ENCODE assay signal across 21 cellular contexts in genomic region chr13:40082644-40083043, GRCh38.
A peak's percentile ranks its signal among the peaks of the same experiment; 100 is the strongest.
DNase-seq lines count a peak whose midpoint lies in the region; ATAC-seq, FAIRE-seq and TF ChIP-seq lines count a peak whose summit lies in the region.
"Had no signal": no experiment of that assay in that cellular context is flagged by ENCODE, and none has a peak within 500 bp of the region (broad histone marks: within the 10 kb centered on the region; RNA-seq: fewer than 3 reads in every experiment).

No MANE protein-coding gene starts in this region.

- TF ChIP-seq CTCF in endothelial cell of umbilical vein (IDR thresholded peaks at IDR 0.05; ENCODE audit: extremely low read depth in 1 of 2, insufficient read depth in 1 of 2, low read depth in 1 of 2, low read length in 2 of 2) = peak; percentile 30 to 62

- no peaks in the 10 kb centered on the region for H3K9me3 ChIP-seq in endothelial cell of umbilical vein (replicated peaks; ENCODE audit: control insufficient read depth, insufficient read depth, low read length)
- peaks cover under 1% of the 10 kb centered on the region for H3K9me3 ChIP-seq in aorta (ENCODE audit: control insufficient read depth, low read length)

- FAIRE-seq in endothelial cell of umbilical vein (lab: Jason Lieb, UNC) = peak; percentile 92
- FAIRE-seq: A204.1, GM12892 had no signal

- POLR2A ChIA-PET in endothelial cell of umbilical vein (lab: Charles Lee) = no interaction called here

- no peak for TF ChIP-seq POLR2A in endothelial cell of umbilical vein (IDR thresholded peaks at IDR 0.05; ENCODE audit: low read depth, low read length)

- dilution Hi-C loops in endothelial cell of umbilical vein (cut with MboI; ENCODE audit: extremely low pct_ligation_motif_present, low sequenced_read_pairs) = no loop called here

- H3K27ac ChIP-seq in endothelial cell of umbilical vein (ENCODE audit: insufficient read depth, low read depth, low read length) (peak overlapping the region; percentile 71), aorta (ENCODE audit: low read depth in 1 of 2, low read length in 2 of 2) (no peak overlapping the region)

- 44 to 45% methylated on average over 8 of the region's 8 CpGs for WGBS in aorta, 2 donors

- H3K27ac Mint-ChIP-seq in activated CD4-positive, alpha-beta T cell treated with anti-CD3 and anti-CD28 coated beads, Interleukin-2, amount 10 ng/mL, durations not matched to agents 24 days and 14 days = no peak overlapping the region
- H3K27ac Mint-ChIP-seq: activated CD4-positive, alpha-beta T cell treated with anti-CD3 and anti-CD28 coated beads for 36 hours; activated naive CD8-positive, alpha-beta T cell treated with anti-CD3 and anti-CD28 coated beads for 36 hours; T-cell had no signal

- peak overlapping the region; percentile 24 for H3K9ac ChIP-seq in endothelial cell of umbilical vein (replicated peaks; ENCODE audit: extremely low read depth, insufficient read depth, low read length)

- H3K4me1 ChIP-seq in endothelial cell of umbilical vein (ENCODE audit: control insufficient read depth, extremely low read depth, insufficient read depth, low read length) (peaks cover 11% of the 10 kb centered on the region), aorta (ENCODE audit: control insufficient read depth in 1 of 2, insufficient read depth in 2 of 2, low read length in 2 of 2) (no peaks in the 10 kb centered on the region)

- H3K4me3 Mint-ChIP-seq in activated CD4-positive, alpha-beta T cell treated with anti-CD3 and anti-CD28 coated beads, Interleukin-2, amount 10 ng/mL, durations not matched to agents 24 days and 14 days = no peak overlapping the region
- H3K4me3 Mint-ChIP-seq: activated CD4-positive, alpha-beta T cell treated with anti-CD3 and anti-CD28 coated beads for 36 hours; activated naive CD8-positive, alpha-beta T cell treated with anti-CD3 and anti-CD28 coated beads for 36 hours; neural crest cell; T-cell had no signal

- H3K27me3 ChIP-seq in endothelial cell of umbilical vein (ENCODE audit: control insufficient read depth in 2 of 2, insufficient read depth in 2 of 2, low read length in 2 of 2) (no peaks in the 10 kb centered on the region), aorta (ENCODE audit: control insufficient read depth in 1 of 2, insufficient read depth in 2 of 2, low read length in 1 of 2) (no peaks in the 10 kb centered on the region)

- DNase-seq in left cardiac atrium = peak; percentile 51
- no peak for DNase-seq in Right ventricle myocardium superior
- peak; percentile 99 for DNase-seq in endothelial cell of umbilical vein (ENCODE audit: low read depth, low spot score)
- DNase-seq in lung microvascular endothelial cell (ENCODE audit: low read depth in 2 of 2) = peak; percentile 99
- DNase-seq in aorta = peak in 1 of 2 donors; percentile 53
- no peak for DNase-seq in activated CD4-positive, alpha-beta T cell treated with anti-CD3 and anti-CD28 coated beads, Interleukin-2, amount 10 ng/mL, durations not matched to agents 24 days and 14 days
- DNase-seq in activated naive CD4-positive, alpha-beta T cell treated with Interleukin-2 at 50 U/mL for 16 hours = no peak
- no peak for DNase-seq in NCI-H128 (lab: John Stamatoyannopoulos, UW; ENCODE audit: unreplicated experiment)
- DNase-seq: activated CD4-positive, alpha-beta T cell treated with anti-CD3 and anti-CD28 coated beads for 36 hours; activated naive CD8-positive, alpha-beta T cell treated with anti-CD3 and anti-CD28 coated beads for 36 hours; caudate nucleus; COR-L47; DND-41; NCI-H748 treated with DMSO at 0.1 percent for 48 hours; OCI-M1; SHP77; stimulated activated CD8-positive, alpha-beta memory T cell treated with anti-CD3 and anti-CD28 coated beads, Interleukin-4, amount 100 ng/mL, for 48 hours; T-cell had no signal

- no peaks in the 10 kb centered on the region for H4K20me1 ChIP-seq in endothelial cell of umbilical vein (replicated peaks; ENCODE audit: control insufficient read depth, extremely low read depth, insufficient read depth, low read length)

- H3K4me2 ChIP-seq in endothelial cell of umbilical vein (ENCODE audit: insufficient read depth, low read length) = no peak overlapping the region

- intact Hi-C loops in left cardiac atrium (cut with DNase I) = no loop called here
- intact Hi-C loops in Right ventricle myocardium superior (cut with DNase I) = no loop called here
- intact Hi-C loops in endothelial cell of umbilical vein (cut with micrococcal nuclease) = loop anchor here (1.0 to 5.0 kb wide), 12 partner anchors 34 to 600 kb away; partner anchors contain the start of gene FOXO1
- intact Hi-C loops in aorta (cut with DNase I) = no loop called here
- intact Hi-C loops in activated CD4-positive, alpha-beta T cell treated with anti-CD3 and anti-CD28 coated beads, Interleukin-2, amount 10 ng/mL, durations not matched to agents 24 days and 14 days (cut with micrococcal nuclease) = no loop called here

- H3K27me3 Mint-ChIP-seq in activated CD4-positive, alpha-beta T cell treated with anti-CD3 and anti-CD28 coated beads, Interleukin-2, amount 10 ng/mL, durations not matched to agents 24 days and 14 days = no peaks in the 10 kb centered on the region
- H3K27me3 Mint-ChIP-seq: activated CD4-positive, alpha-beta T cell treated with anti-CD3 and anti-CD28 coated beads for 36 hours; activated naive CD8-positive, alpha-beta T cell treated with anti-CD3 and anti-CD28 coated beads for 36 hours; T-cell had no signal

- no peaks in the 10 kb centered on the region for H3K9me1 ChIP-seq in endothelial cell of umbilical vein (replicated peaks; ENCODE audit: control insufficient read depth, extremely low read depth, insufficient read depth, low read length)

- H3K79me2 ChIP-seq in endothelial cell of umbilical vein (ENCODE audit: control insufficient read depth, insufficient read depth, low read length) = no peaks in the 10 kb centered on the region

- H3K4me3 ChIP-seq in endothelial cell of umbilical vein (replicated peaks in 1 of 3; ENCODE audit: insufficient read depth in 1 of 3, low read depth in 1 of 3, low read length in 3 of 3) = no peak overlapping the region
- no peak overlapping the region for H3K4me3 ChIP-seq in aorta (ENCODE audit: low read length in 2 of 2)

- no peaks in the 10 kb centered on the region for H3K36me3 Mint-ChIP-seq in activated CD4-positive, alpha-beta T cell treated with anti-CD3 and anti-CD28 coated beads, Interleukin-2, amount 10 ng/mL, durations not matched to agents 24 days and 14 days (ENCODE audit: low read depth)
- H3K36me3 Mint-ChIP-seq: T-cell had no signal

- H2AFZ ChIP-seq in endothelial cell of umbilical vein (ENCODE audit: low read depth, low read length) = peak overlapping the region; percentile 32

- peaks cover 5% of the 10 kb centered on the region for H3K4me1 Mint-ChIP-seq in activated CD4-positive, alpha-beta T cell treated with anti-CD3 and anti-CD28 coated beads, Interleukin-2, amount 10 ng/mL, durations not matched to agents 24 days and 14 days

- peaks cover 14% of the 10 kb centered on the region for H3K9me3 Mint-ChIP-seq in activated CD4-positive, alpha-beta T cell treated with anti-CD3 and anti-CD28 coated beads, Interleukin-2, amount 10 ng/mL, durations not matched to agents 24 days and 14 days
- H3K9me3 Mint-ChIP-seq: activated naive CD8-positive, alpha-beta T cell treated with anti-CD3 and anti-CD28 coated beads for 36 hours; T-cell had no signal

- no peaks in the 10 kb centered on the region for H3K36me3 ChIP-seq in endothelial cell of umbilical vein (ENCODE audit: control insufficient read depth in 2 of 2, extremely low read depth in 1 of 2, insufficient read depth in 2 of 2, low read length in 2 of 2)
- no peaks in the 10 kb centered on the region for H3K36me3 ChIP-seq in aorta (ENCODE audit: control insufficient read depth in 1 of 2, insufficient read depth in 2 of 2, low read length in 1 of 2)

- ATAC-seq in left cardiac atrium = peak; percentile 77 to 87
- no peak for ATAC-seq in Right ventricle myocardium superior (ENCODE audit: poor library complexity)
- peak; percentile 61 for ATAC-seq in aorta (ENCODE audit: low FRiP score)
- ATAC-seq: activated CD4-positive, alpha-beta T cell treated with anti-CD3 and anti-CD28 coated beads for 36 hours; T-cell had no signal

- BruUV-seq in endothelial cell of umbilical vein (replicated peaks; lab: Mats Ljungman, UMichigan) = no TSS peak

- CTCF ChIA-PET in endothelial cell of umbilical vein (lab: Charles Lee) = no interaction called here

TF ChIP-seq in endothelial cell of umbilical vein, 7 proteins besides CTCF, POLR2A, EP300 and RAD21:
- no peak for TF ChIP-seq GATA2 (IDR thresholded peaks at IDR 0.05; ENCODE audit: insufficient read depth, insufficient read length, low read depth, low read length)
- TF ChIP-seq JUN (IDR thresholded peaks at IDR 0.05; ENCODE audit: borderline replicate concordance, insufficient read depth, insufficient read length, low read depth) = peak; percentile 44
- TF ChIP-seq, protein P1, sequence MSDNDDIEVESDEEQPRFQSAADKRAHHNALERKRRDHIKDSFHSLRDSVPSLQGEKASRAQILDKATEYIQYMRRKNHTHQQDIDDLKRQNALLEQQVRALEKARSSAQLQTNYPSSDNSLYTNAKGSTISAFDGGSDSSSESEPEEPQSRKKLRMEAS (IDR thresholded peaks at IDR 0.05; ENCODE audit: insufficient read depth, insufficient read length) = peak; percentile 79

Comparison
In these comparisons a context has a peak if more than half of its experiments do, and no peak if none do; other contexts are left out.
1. DNase-seq: peak in left cardiac atrium (single experiment), endothelial cell of umbilical vein (single experiment) and lung microvascular endothelial cell (2 of 2); none in Right ventricle myocardium superior (single experiment), activated CD4-positive, alpha-beta T cell treated with anti-CD3 and anti-CD28 coated beads, Interleukin-2, amount 10 ng/mL, durations not matched to agents 24 days and 14 days (single experiment), activated naive CD4-positive, alpha-beta T cell treated with Interleukin-2 at 50 U/mL for 16 hours (single experiment) and NCI-H128 (single experiment).